Comparison of ENCODE assay signal across 13 cellular contexts in genomic region chr13:71729441-71729840, GRCh38.
A peak's percentile ranks its signal among the peaks of the same experiment; 100 is the strongest.
DNase-seq lines count a peak whose midpoint lies in the region; ATAC-seq and TF ChIP-seq lines count a peak whose summit lies in the region.
"Had no signal": no experiment of that assay in that cellular context is flagged by ENCODE, and none has a peak within 500 bp of the region (broad histone marks: within the 10 kb centered on the region; RNA-seq: fewer than 3 reads in every experiment).

No MANE protein-coding gene starts in this region.

- H3K36me3 ChIP-seq in HUES64 (ENCODE audit: insufficient read depth, low read length) (no peaks in the 10 kb centered on the region), endodermal cell (ENCODE audit: control insufficient read depth, insufficient read depth, low read length) (no peaks in the 10 kb centered on the region)
- H3K36me3 ChIP-seq in CD8-positive, alpha-beta T cell (ENCODE audit: insufficient read depth, low read length): no peaks in the 10 kb centered on the region

- intact Hi-C loops in CD8-positive, alpha-beta T cell (cut with DNase I, micrococcal nuclease): no loop called here

- H3K4me1 ChIP-seq in HUES64 (ENCODE audit: insufficient read depth, low read length) (peaks cover 33% of the 10 kb centered on the region), endodermal cell (ENCODE audit: control insufficient read depth, insufficient read depth, low read length) (no peaks in the 10 kb centered on the region)
- no peaks in the 10 kb centered on the region for H3K4me1 ChIP-seq in CD8-positive, alpha-beta T cell (ENCODE audit: insufficient read depth, low read length)
- H3K4me1 ChIP-seq: Caco-2 had no signal

- H3K36me3 Mint-ChIP-seq in endodermal cell (ENCODE audit: low read depth): no peaks in the 10 kb centered on the region
- H3K36me3 Mint-ChIP-seq in mesothelial cell of epicardium: peaks cover 13% of the 10 kb centered on the region
- H3K36me3 Mint-ChIP-seq in CD8-positive, alpha-beta T cell: no peaks in the 10 kb centered on the region
- H3K36me3 Mint-ChIP-seq: CD4-positive, alpha-beta memory T cell had no signal

- H3K4me3 Mint-ChIP-seq in endodermal cell: no peak overlapping the region
- no peak overlapping the region for H3K4me3 Mint-ChIP-seq in mesothelial cell of epicardium
- H3K4me3 Mint-ChIP-seq in CD8-positive, alpha-beta T cell: no peak overlapping the region
- H3K4me3 Mint-ChIP-seq: CD4-positive, alpha-beta memory T cell; H9 had no signal

- H3K27me3 ChIP-seq in HUES64 (ENCODE audit: insufficient read depth, low read length) (no peaks in the 10 kb centered on the region), endodermal cell (ENCODE audit: control insufficient read depth, insufficient read depth, low read length, poor library complexity, severe bottlenecking) (no peaks in the 10 kb centered on the region)
- no peaks in the 10 kb centered on the region for H3K27me3 ChIP-seq in CD8-positive, alpha-beta T cell (ENCODE audit: insufficient read depth, low read length)

- H3K27ac Mint-ChIP-seq in endodermal cell (no peak overlapping the region), mesothelial cell of epicardium (peak overlapping the region; percentile 43)
- no peak overlapping the region for H3K27ac Mint-ChIP-seq in CD8-positive, alpha-beta T cell
- H3K27ac Mint-ChIP-seq: CD4-positive, alpha-beta memory T cell had no signal

- H3K27ac ChIP-seq in HUES64 (ENCODE audit: low read depth, low read length) (peak overlapping the region; percentile 28), endodermal cell (ENCODE audit: low read depth, low read length) (peak overlapping the region; percentile 81)
- H3K27ac ChIP-seq in CD8-positive, alpha-beta T cell (ENCODE audit: low read depth, low read length): no peak overlapping the region

- 63% methylated on average over 1 of the region's 2 CpGs for WGBS in HUES64
- WGBS in endodermal cell (ENCODE audit: insufficient coverage in 1 of 2, insufficient read length in 1 of 2), 2 experiments: 67% methylated on average over 1 of the region's 2 CpGs; no CpG with 5 or more reads in 1 of the 2 experiments

- H3K9me3 Mint-ChIP-seq in endodermal cell (no peaks in the 10 kb centered on the region), mesothelial cell of epicardium (peaks cover 10% of the 10 kb centered on the region)
- no peaks in the 10 kb centered on the region for H3K9me3 Mint-ChIP-seq in CD8-positive, alpha-beta T cell
- H3K9me3 Mint-ChIP-seq: CD4-positive, alpha-beta memory T cell; H9 had no signal

- no peaks in the 10 kb centered on the region for H3K9me3 ChIP-seq in HUES64 (ENCODE audit: insufficient read depth, low read depth, low read length)
- no peaks in the 10 kb centered on the region for H3K9me3 ChIP-seq in endodermal cell (ENCODE audit: control insufficient read depth, low read length)
- H3K9me3 ChIP-seq in CD8-positive, alpha-beta T cell (ENCODE audit: low read length): no peaks in the 10 kb centered on the region
- H3K9me3 ChIP-seq: Caco-2 had no signal

- H3K4me1 Mint-ChIP-seq in endodermal cell (no peaks in the 10 kb centered on the region), mesothelial cell of epicardium (peaks cover 33% of the 10 kb centered on the region)
- H3K4me1 Mint-ChIP-seq in CD8-positive, alpha-beta T cell (ENCODE audit: low read depth): no peaks in the 10 kb centered on the region
- H3K4me1 Mint-ChIP-seq: CD4-positive, alpha-beta memory T cell had no signal

- H3K27me3 Mint-ChIP-seq in endodermal cell (ENCODE audit: insufficient read depth) (no peaks in the 10 kb centered on the region), mesothelial cell of epicardium (ENCODE audit: low read depth) (no peaks in the 10 kb centered on the region)
- no peaks in the 10 kb centered on the region for H3K27me3 Mint-ChIP-seq in CD8-positive, alpha-beta T cell (ENCODE audit: low read depth)
- H3K27me3 Mint-ChIP-seq: CD4-positive, alpha-beta memory T cell had no signal

- no peak for DNase-seq in endodermal cell
- DNase-seq in mesothelial cell of epicardium (ENCODE audit: low spot score in 2 of 2, unreplicated experiment in 2 of 2): no peak
- DNase-seq in T-helper 1 cell: no peak
- no peak for DNase-seq in CD8-positive, alpha-beta T cell
- DNase-seq: C1 segment of cervical spinal cord; Caco-2; CD4-positive, alpha-beta memory T cell; DMS153; DND-41; H9 had no signal

- no peak for ATAC-seq in HG03565 (IDR thresholded peaks at IDR 0.05; ENCODE audit: unreplicated experiment)
- no peak for ATAC-seq in CD8-positive, alpha-beta T cell
- ATAC-seq: HCT116 had no signal

- no peak overlapping the region for H3K9ac ChIP-seq in HUES64 (ENCODE audit: low read depth, low read length)
- H3K9ac ChIP-seq in endodermal cell (ENCODE audit: extremely low read depth, low read length, poor library complexity, severe bottlenecking): no peak overlapping the region

- no peak for TF ChIP-seq CTCF in endodermal cell (conservative IDR thresholded peaks at IDR 0.05)
- no peak for TF ChIP-seq CTCF in mesothelial cell of epicardium (IDR thresholded peaks at IDR 0.05; ENCODE audit: unreplicated experiment)
- no peak for TF ChIP-seq CTCF in CD8-positive, alpha-beta T cell (IDR thresholded peaks at IDR 0.05)

- H3K4me3 ChIP-seq in HUES64 (ENCODE audit: low read length) (no peak overlapping the region), endodermal cell (ENCODE audit: low read length) (no peak overlapping the region)
- H3K4me3 ChIP-seq in CD8-positive, alpha-beta T cell (ENCODE audit: low read depth, low read length): no peak overlapping the region

- CTCF ChIA-PET in CD8-positive, alpha-beta T cell (lab: Charles Lee): no interaction called here

- POLR2A ChIA-PET in CD8-positive, alpha-beta T cell (lab: Charles Lee): no interaction called here
